Comparison of ENCODE assay signal across 19 cellular contexts in the genomic region with DNA sequence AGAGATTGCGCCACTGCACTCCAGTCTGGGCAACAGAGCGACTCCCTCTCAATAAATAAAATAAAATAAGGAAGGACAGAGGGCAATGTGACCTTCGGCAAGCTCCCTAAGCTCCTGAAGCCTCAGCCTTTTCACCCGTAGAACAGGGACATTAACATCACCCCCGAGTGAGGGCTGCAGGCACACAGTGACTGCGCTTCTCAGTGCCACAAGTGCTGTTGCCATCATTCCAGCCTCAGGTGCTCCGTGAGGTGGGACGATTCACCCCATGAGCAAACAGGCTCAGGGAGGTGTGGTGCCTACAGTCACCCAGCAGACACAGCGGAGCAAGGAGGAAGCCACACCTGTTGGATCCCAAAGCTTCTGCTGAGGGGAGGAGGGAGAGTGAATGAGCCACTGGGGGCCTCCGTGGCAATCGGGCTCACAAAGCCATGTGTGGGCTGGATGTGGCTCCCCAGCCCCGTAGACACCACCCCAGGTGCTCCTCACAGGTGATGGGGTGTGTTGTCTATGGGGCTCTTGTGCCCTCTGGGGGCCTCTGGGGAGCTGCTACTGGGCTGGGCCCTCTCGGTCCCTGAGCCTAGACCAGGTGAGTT. TPM values are rescaled to one million over a fixed set of nuclear protein-coding genes. Genes with fewer than 3 reads are reported as not detected.
A peak's percentile ranks its signal among the peaks of the same experiment; 100 is the strongest.
DNase-seq lines count a peak whose midpoint lies in the region; ATAC-seq and TF ChIP-seq lines count a peak whose summit lies in the region.
"Had no signal": no experiment of that assay in that cellular context is flagged by ENCODE, and none has a peak within 500 bp of the region (broad histone marks: within the 10 kb centered on the region; RNA-seq: fewer than 3 reads in every experiment).

No MANE protein-coding gene starts in this region.

- H3K9me3 ChIP-seq in sigmoid colon: no peaks in the 10 kb centered on the region
- H3K9me3 ChIP-seq: Peyer's patch had no signal

- H3K27me3 ChIP-seq in sigmoid colon: peaks cover 0 to 16% (median 0%) of the 10 kb centered on the region in 3 donors
- H3K27me3 ChIP-seq: Peyer's patch had no signal

- no peak for TF ChIP-seq EP300 in sigmoid colon (IDR thresholded peaks at IDR 0.05)

- H3K9me3 Mint-ChIP-seq in activated naive CD8-positive, alpha-beta T cell treated with anti-CD3 and anti-CD28 coated beads, Interleukin-2, amount 10 ng/mL, durations not matched to agents 7 days and 5 days: no peaks in the 10 kb centered on the region
- H3K9me3 Mint-ChIP-seq in activated naive CD8-positive, alpha-beta T cell treated with anti-CD3 and anti-CD28 coated beads for 36 hours: no peaks in the 10 kb centered on the region
- no peaks in the 10 kb centered on the region for H3K9me3 Mint-ChIP-seq in HFFc6
- H3K9me3 Mint-ChIP-seq: IgD-negative memory B cell had no signal

- no peaks in the 10 kb centered on the region for H3K36me3 Mint-ChIP-seq in activated naive CD8-positive, alpha-beta T cell treated with anti-CD3 and anti-CD28 coated beads, Interleukin-2, amount 10 ng/mL, durations not matched to agents 7 days and 5 days
- no peaks in the 10 kb centered on the region for H3K36me3 Mint-ChIP-seq in activated naive CD8-positive, alpha-beta T cell treated with anti-CD3 and anti-CD28 coated beads for 36 hours
- no peaks in the 10 kb centered on the region for H3K36me3 Mint-ChIP-seq in HFFc6 (ENCODE audit: low read depth)
- H3K36me3 Mint-ChIP-seq: IgD-negative memory B cell had no signal

- in situ Hi-C loops in GM13977 (cut with MboI; ENCODE audit: low pct_unique_long_range_greater_than_20kb, low sequenced_read_pairs, unreplicated experiment): no loop called here

- peak; percentile 28 for DNase-seq in activated naive CD8-positive, alpha-beta T cell treated with anti-CD3 and anti-CD28 coated beads, Interleukin-2, amount 10 ng/mL, durations not matched to agents 7 days and 5 days
- no peak for DNase-seq in activated naive CD8-positive, alpha-beta T cell treated with anti-CD3 and anti-CD28 coated beads for 36 hours
- DNase-seq in GM13977 (ENCODE audit: low spot score) (peak; percentile 12), sigmoid colon (peak; percentile 32), HFFc6 (no peak)
- no peak for DNase-seq in stimulated activated CD8-positive, alpha-beta memory T cell treated with anti-CD3 and anti-CD28 coated beads, Interleukin-4, amount 100 ng/mL, for 48 hours
- DNase-seq in stimulated activated CD4-positive, alpha-beta T cell treated with anti-CD3 and anti-CD28 coated beads, Interleukin-2, amount 100 ng/mL, for 48 hours: no peak
- DNase-seq: C1 segment of cervical spinal cord, DMS 273 treated with DMSO at 0.1 percent for 48 hours, GF-D8, Kasumi-1, MM.1S, NCI-H1092 treated with DMSO at 0.1 percent for 48 hours, NCI-H2227 treated with DMSO at 0.1 percent for 48 hours, NCI-H524, SIG-M5 had no signal

- TF ChIP-seq CTCF in GM13977 (IDR thresholded peaks at IDR 0.05; ENCODE audit: extremely low read depth, insufficient read depth, missing control alignments) (no peak), sigmoid colon (IDR thresholded peaks at IDR 0.05) (no peak), HFFc6 (IDR thresholded peaks at IDR 0.05) (no peak)

- 20 to 72% methylated on average over 13 of the region's 13 CpGs for WGBS in sigmoid colon, 2 donors

- peaks cover 0 to 16% (median 14%) of the 10 kb centered on the region in 4 donors for H3K4me1 ChIP-seq in sigmoid colon

- H3K4me3 ChIP-seq in sigmoid colon: no peak overlapping the region
- H3K4me3 ChIP-seq: Peyer's patch had no signal

- H3K27ac Mint-ChIP-seq in activated naive CD8-positive, alpha-beta T cell treated with anti-CD3 and anti-CD28 coated beads, Interleukin-2, amount 10 ng/mL, durations not matched to agents 7 days and 5 days: no peak overlapping the region
- H3K27ac Mint-ChIP-seq in activated naive CD8-positive, alpha-beta T cell treated with anti-CD3 and anti-CD28 coated beads for 36 hours: no peak overlapping the region
- H3K27ac Mint-ChIP-seq in HFFc6: no peak overlapping the region
- H3K27ac Mint-ChIP-seq: IgD-negative memory B cell had no signal

- intact Hi-C loops in sigmoid colon (cut with DNase I): no loop called here

- H3K27me3 Mint-ChIP-seq in activated naive CD8-positive, alpha-beta T cell treated with anti-CD3 and anti-CD28 coated beads, Interleukin-2, amount 10 ng/mL, durations not matched to agents 7 days and 5 days: peaks cover 17% of the 10 kb centered on the region
- H3K27me3 Mint-ChIP-seq in activated naive CD8-positive, alpha-beta T cell treated with anti-CD3 and anti-CD28 coated beads for 36 hours: peaks cover 11% of the 10 kb centered on the region
- H3K27me3 Mint-ChIP-seq in HFFc6 (ENCODE audit: insufficient read depth): peaks cover 26% of the 10 kb centered on the region

- no peaks in the 10 kb centered on the region for H3K36me3 ChIP-seq in sigmoid colon
- H3K36me3 ChIP-seq: Peyer's patch had no signal

- no peak overlapping the region for H3K4me3 Mint-ChIP-seq in activated naive CD8-positive, alpha-beta T cell treated with anti-CD3 and anti-CD28 coated beads, Interleukin-2, amount 10 ng/mL, durations not matched to agents 7 days and 5 days
- no peak overlapping the region for H3K4me3 Mint-ChIP-seq in activated naive CD8-positive, alpha-beta T cell treated with anti-CD3 and anti-CD28 coated beads for 36 hours
- H3K4me3 Mint-ChIP-seq in HFFc6: no peak overlapping the region
- H3K4me3 Mint-ChIP-seq: IgD-negative memory B cell had no signal

- POLR2A ChIA-PET in activated naive CD8-positive, alpha-beta T cell treated with anti-CD3 and anti-CD28 coated beads, Interleukin-2, amount 10 ng/mL, durations not matched to agents 7 days and 5 days (lab: Charles Lee): interaction anchor here (1.5 kb wide), 1 partner anchor 37 kb away, joined by 3 read pairs; no protein-coding TSS in a partner anchor

- no peak for ATAC-seq in activated naive CD8-positive, alpha-beta T cell treated with anti-CD3 and anti-CD28 coated beads, Interleukin-2, amount 10 ng/mL, durations not matched to agents 7 days and 5 days (ENCODE audit: low read depth)
- peak; percentile 58 for ATAC-seq in esophagus mucosa

- no peak for TF ChIP-seq POLR2A in sigmoid colon (IDR thresholded peaks at IDR 0.05)

- peaks cover 6% of the 10 kb centered on the region for H3K4me1 Mint-ChIP-seq in activated naive CD8-positive, alpha-beta T cell treated with anti-CD3 and anti-CD28 coated beads, Interleukin-2, amount 10 ng/mL, durations not matched to agents 7 days and 5 days
- no peaks in the 10 kb centered on the region for H3K4me1 Mint-ChIP-seq in activated naive CD8-positive, alpha-beta T cell treated with anti-CD3 and anti-CD28 coated beads for 36 hours
- H3K4me1 Mint-ChIP-seq in HFFc6 (ENCODE audit: low read depth): no peaks in the 10 kb centered on the region

- no peak overlapping the region for H3K27ac ChIP-seq in sigmoid colon
- H3K27ac ChIP-seq: Peyer's patch had no signal

RNA-seq across cellular contexts. Expression of a gene that starts 9.1 kb away (rescaled TPM):
- 10 to 100 TPM; 77.0 to 87.4 TPM for total RNA-seq in activated naive CD8-positive, alpha-beta T cell treated with anti-CD3 and anti-CD28 coated beads, Interleukin-2, amount 10 ng/mL, durations not matched to agents 7 days and 5 days
- 10 to 100 TPM; 62.4 to 68.4 TPM for total RNA-seq in activated naive CD8-positive, alpha-beta T cell treated with anti-CD3 and anti-CD28 coated beads for 36 hours
- total RNA-seq in esophagus mucosa (40.7 TPM), sigmoid colon (10 to 100 TPM; 21.6 to 31.0 (median 25.1) TPM)
- polyA plus RNA-seq in sigmoid colon: 10 to 100 TPM; 10.8 to 28.2 (median 11.6) TPM
- 10 to 100 TPM; 26.7 to 33.4 (median 30.1) TPM for total RNA-seq in HFFc6 (2021; fragmentation: NEBNext Ultra II Directional; extraction: Animal tissue kit (Norgen Biotek cat#: 25700))

Comparison
In these comparisons a context has a peak if more than half of its experiments do, and no peak if none do; other contexts are left out.
1. DNase-seq: peak in activated naive CD8-positive, alpha-beta T cell treated with anti-CD3 and anti-CD28 coated beads, Interleukin-2, amount 10 ng/mL, durations not matched to agents 7 days and 5 days (single experiment), GM13977 (single experiment) and sigmoid colon (single experiment); none in activated naive CD8-positive, alpha-beta T cell treated with anti-CD3 and anti-CD28 coated beads for 36 hours (single experiment), stimulated activated CD8-positive, alpha-beta memory T cell treated with anti-CD3 and anti-CD28 coated beads, Interleukin-4, amount 100 ng/mL, for 48 hours (single experiment), HFFc6 (single experiment) and stimulated activated CD4-positive, alpha-beta T cell treated with anti-CD3 and anti-CD28 coated beads, Interleukin-2, amount 100 ng/mL, for 48 hours (0 of 2).